In the genomic region with DNA sequence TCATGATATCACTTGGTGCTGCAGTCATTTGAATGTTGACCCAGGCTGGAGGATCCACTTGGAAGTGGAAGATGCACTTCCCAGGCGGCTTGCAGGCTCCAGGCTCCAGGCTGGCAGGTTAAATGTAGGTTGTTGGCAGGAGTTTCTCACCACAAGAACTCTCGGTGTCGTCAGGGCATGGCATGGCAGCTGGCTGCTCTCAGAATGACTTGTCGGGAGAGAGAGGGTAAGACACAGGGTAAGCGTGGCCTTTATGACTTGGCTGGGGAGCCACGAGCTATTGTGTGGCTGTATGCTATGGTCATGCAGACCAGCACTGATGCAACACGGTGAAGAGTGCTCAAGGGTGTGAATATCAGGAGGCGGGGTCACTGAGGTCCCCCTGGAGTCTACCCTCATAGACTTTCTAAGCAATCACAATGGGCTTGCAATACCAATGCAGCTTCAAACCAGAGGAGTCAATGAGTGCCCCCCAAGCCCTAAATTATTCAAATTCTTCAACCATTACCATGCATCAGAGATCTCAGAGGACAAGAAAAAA, we compare ENCODE assay signal across 18 cellular contexts.
"Had no signal": no experiment of that assay in that cellular context is flagged by ENCODE, and none has a peak within 500 bp of the region (broad histone marks: within the 10 kb centered on the region; RNA-seq: fewer than 3 reads in every experiment).

No MANE protein-coding gene starts in this region.

- H3K4me3 ChIP-seq: breast epithelium, gastroesophageal sphincter, pancreas, right lobe of liver, smooth muscle cell, thoracic aorta had no signal

- DNase-seq: activated CD4-positive, alpha-beta T cell treated with anti-CD3 and anti-CD28 coated beads, Interleukin-2, amount 50 U/mL, for 1 hour; activated CD4-positive, CD25-positive, alpha-beta regulatory T cell treated with anti-CD3 and anti-CD28 coated beads, Interleukin-2, amount 50 U/mL, for 72 hours; activated CD8-positive, alpha-beta memory T cell treated with anti-CD3 and anti-CD28 coated beads, Interleukin-2, amount 50 U/mL, for 48 hours; activated effector memory CD4-positive, alpha-beta T cell treated with anti-CD3 and anti-CD28 coated beads, Interleukin-2, amount 50 U/mL, for 16 hours; activated naive CD4-positive, alpha-beta T cell treated with anti-CD3 and anti-CD28 coated beads, Interleukin-2, amount 50 U/mL, for 16 hours; activated T-cell treated with anti-CD3 and anti-CD28 coated beads, Interleukin-2, amount 50 U/mL, for 48 hours; effector CD4-positive, alpha-beta T cell; left cardiac atrium; mesenchymal stem cell; naive thymus-derived CD8-positive, alpha-beta T cell; pancreas; right lobe of liver; stimulated activated CD4-positive, alpha-beta T cell treated with anti-CD3 and anti-CD28 coated beads, Interleukin-4, amount 100 ng/mL, for 1 hour had no signal

- ATAC-seq: esophagus mucosa; gastroesophageal sphincter; left cardiac atrium; naive thymus-derived CD8-positive, alpha-beta T cell; pancreas; right lobe of liver had no signal

- H3K27ac Mint-ChIP-seq: naive thymus-derived CD8-positive, alpha-beta T cell had no signal

- H3K9me3 ChIP-seq: pancreas, right lobe of liver, thoracic aorta had no signal

- H3K4me3 Mint-ChIP-seq: naive thymus-derived CD8-positive, alpha-beta T cell had no signal

- H3K4me2 ChIP-seq: smooth muscle cell had no signal

- H3K27ac ChIP-seq: breast epithelium, gastroesophageal sphincter, pancreas, right lobe of liver, thoracic aorta had no signal

- H3K27me3 ChIP-seq: breast epithelium, pancreas, right lobe of liver had no signal

- H3K4me1 ChIP-seq: breast epithelium, gastroesophageal sphincter, pancreas, right lobe of liver had no signal

- H3K4me1 Mint-ChIP-seq: naive thymus-derived CD8-positive, alpha-beta T cell had no signal

- H3K36me3 ChIP-seq: breast epithelium, gastroesophageal sphincter, pancreas, right lobe of liver, thoracic aorta had no signal
